In genomic region chr1:25820247-25821111, GRCh38 we compare ENCODE assay signal across 1 cellular context.
TF ChIP-seq lines count a peak whose summit lies in the region.

No MANE protein-coding gene starts in this region.

TF ChIP-seq in HepG2, 621 proteins besides CTCF, POLR2A, EP300 and RAD21 (continued from another document and continues in another):
- TF ChIP-seq RERE (CRISPR knock-in tag; IDR thresholded peaks at IDR 0.05; ENCODE audit: low read depth), result no peak
- peak; percentile 90; the same call in 1 of the 2 replicates for TF ChIP-seq ZNF234 (CRISPR knock-in tag; conservative IDR thresholded peaks at IDR 0.05)
- no peak for TF ChIP-seq RAD51 (IDR thresholded peaks at IDR 0.05; ENCODE audit: borderline replicate concordance)
- peak; percentile 5; the same call in 1 of the 2 replicates for TF ChIP-seq AHDC1 (CRISPR knock-in tag; IDR thresholded peaks at IDR 0.05; ENCODE audit: borderline replicate concordance)
- no peak; the same call in 1 of the 2 replicates for TF ChIP-seq STAT6 (CRISPR knock-in tag; IDR thresholded peaks at IDR 0.05; ENCODE audit: borderline replicate concordance)
- no peak for TF ChIP-seq NFIC (IDR thresholded peaks at IDR 0.05; ENCODE audit: low read length)
- TF ChIP-seq KAT7 (CRISPR knock-in tag; IDR thresholded peaks at IDR 0.05; ENCODE audit: borderline replicate concordance), result no peak; the same call in 1 of the 2 replicates
- TF ChIP-seq SUZ12 (IDR thresholded peaks at IDR 0.05; ENCODE audit: low read depth, low read length), result no peak
- TF ChIP-seq ZNF562 (CRISPR knock-in tag; IDR thresholded peaks at IDR 0.05; ENCODE audit: borderline replicate concordance), result no peak
- peak; percentile 8; the same call in 1 of the 2 replicates for TF ChIP-seq IRF2 (CRISPR knock-in tag; IDR thresholded peaks at IDR 0.05)
- TF ChIP-seq ZXDC (CRISPR knock-in tag; IDR thresholded peaks at IDR 0.05), result no peak
- 0 out of 2 replicates have a peak, but pooled peaks have one; percentile 18 for TF ChIP-seq DPF2 (CRISPR knock-in tag; IDR thresholded peaks at IDR 0.05; ENCODE audit: borderline replicate concordance, low read depth)
- TF ChIP-seq ZNF704 (CRISPR knock-in tag; IDR thresholded peaks at IDR 0.05; ENCODE audit: borderline replicate concordance), result no peak
- TF ChIP-seq ZNF747 (CRISPR knock-in tag; IDR thresholded peaks at IDR 0.05; ENCODE audit: borderline replicate concordance), result no peak
- no peak for TF ChIP-seq NPAS2 (CRISPR knock-in tag; IDR thresholded peaks at IDR 0.05; ENCODE audit: borderline replicate concordance)
- no peak for TF ChIP-seq THRA (CRISPR knock-in tag; IDR thresholded peaks at IDR 0.05; ENCODE audit: borderline replicate concordance)
- TF ChIP-seq RBM39 (IDR thresholded peaks at IDR 0.05; ENCODE audit: low read depth, low read length, poor library complexity, severe bottlenecking), result no peak
- TF ChIP-seq TBX3 (IDR thresholded peaks at IDR 0.05; ENCODE audit: borderline replicate concordance), result no peak
- TF ChIP-seq XBP1 (CRISPR knock-in tag; IDR thresholded peaks at IDR 0.05), result no peak
- TF ChIP-seq PHF20 (CRISPR knock-in tag; IDR thresholded peaks at IDR 0.05), result no peak
- TF ChIP-seq MXD1 (CRISPR knock-in tag; IDR thresholded peaks at IDR 0.05), result no peak; the same call in 1 of the 2 replicates
- no peak for TF ChIP-seq ADNP (CRISPR knock-in tag; IDR thresholded peaks at IDR 0.05)
- no peak for TF ChIP-seq ZMYM3 (CRISPR knock-in tag; IDR thresholded peaks at IDR 0.05)
- TF ChIP-seq ZNF510 (CRISPR knock-in tag; IDR thresholded peaks at IDR 0.05; ENCODE audit: low read depth), result no peak
- no peak for TF ChIP-seq GTF3A (CRISPR knock-in tag; conservative IDR thresholded peaks at IDR 0.05)
- TF ChIP-seq PCBP2 (optimal IDR thresholded peaks at IDR 0.05; ENCODE audit: low read depth, low read length, poor library complexity, severe bottlenecking), result no peak
- TF ChIP-seq TBX2 (CRISPR knock-in tag; IDR thresholded peaks at IDR 0.05; ENCODE audit: borderline replicate concordance), result peak; percentile 48; the same call in 1 of the 2 replicates
- no peak for TF ChIP-seq HMG20B (CRISPR knock-in tag; conservative IDR thresholded peaks at IDR 0.05)
- TF ChIP-seq ZNF280B (CRISPR knock-in tag; IDR thresholded peaks at IDR 0.05; ENCODE audit: borderline replicate concordance), result no peak; the same call in 1 of the 2 replicates
